1 cellular context compared by ENCODE assay signal in genomic region chr3:37973250-37974054, GRCh38.
TF ChIP-seq lines count a peak whose summit lies in the region.

No MANE protein-coding gene starts in this region.

TF ChIP-seq in IMR-90, 13 proteins besides CTCF, POLR2A, EP300 and RAD21:
- TF ChIP-seq RCOR1 (IDR thresholded peaks at IDR 0.05; ENCODE audit: insufficient replicate concordance, low read length), result no peak
- TF ChIP-seq USF2 (IDR thresholded peaks at IDR 0.05; ENCODE audit: low read depth, low read length), result no peak
- TF ChIP-seq BHLHE40 (IDR thresholded peaks at IDR 0.05; ENCODE audit: low read depth, low read length), result no peak
- no peak for TF ChIP-seq MAZ (IDR thresholded peaks at IDR 0.05; ENCODE audit: borderline replicate concordance, low read depth, low read length)
- TF ChIP-seq ELK1 (IDR thresholded peaks at IDR 0.05; ENCODE audit: borderline replicate concordance, low read depth, low read length), result no peak
- no peak for TF ChIP-seq CHD1 (IDR thresholded peaks at IDR 0.05; ENCODE audit: low read depth, low read length)
- TF ChIP-seq MXI1 (IDR thresholded peaks at IDR 0.05; ENCODE audit: borderline replicate concordance, low read depth, low read length), result no peak
- TF ChIP-seq SMC3 (IDR thresholded peaks at IDR 0.05; ENCODE audit: low read depth, low read length), result no peak
- no peak for TF ChIP-seq CEBPB (IDR thresholded peaks at IDR 0.05; ENCODE audit: low read depth, low read length)
- no peak for TF ChIP-seq NFE2L2 (IDR thresholded peaks at IDR 0.05; ENCODE audit: low read depth, low read length)
- TF ChIP-seq MAFK (IDR thresholded peaks at IDR 0.05; ENCODE audit: low read depth, low read length), result no peak
- no peak for TF ChIP-seq FOS (IDR thresholded peaks at IDR 0.05; ENCODE audit: low read depth, low read length)
- no peak for TF ChIP-seq RFX5 (IDR thresholded peaks at IDR 0.05; ENCODE audit: low read depth, low read length)
